Comparison of ENCODE assay signal across 13 cellular contexts in genomic region chr2:226742346-226742745, GRCh38. TPM values are rescaled to one million over a fixed set of nuclear protein-coding genes. Genes with fewer than 3 reads are reported as not detected.
DNase-seq lines count a peak whose midpoint lies in the region; ATAC-seq, FAIRE-seq and TF ChIP-seq lines count a peak whose summit lies in the region.
"Had no signal": no experiment of that assay in that cellular context is flagged by ENCODE, and none has a peak within 500 bp of the region (broad histone marks: within the 10 kb centered on the region; RNA-seq: fewer than 3 reads in every experiment).

No MANE protein-coding gene starts in this region.

- H3K27me3 Mint-ChIP-seq in brain (peaks cover 6% of the 10 kb centered on the region), T-helper 17 cell (peaks cover 14% of the 10 kb centered on the region)

- H3K27ac ChIP-seq in HCT116 (ENCODE audit: low read depth, low read length), result peak overlapping the region; percentile 4; the same call in 1 of the 2 replicates
- H3K27ac ChIP-seq in layer of hippocampus (ENCODE audit: low read depth, low read length), result peak overlapping the region; percentile 36
- peak overlapping the region; percentile 56 to 77 (median 76) for H3K27ac ChIP-seq in sigmoid colon
- H3K27ac ChIP-seq: BLaER1 had no signal

- H3K27ac Mint-ChIP-seq in brain (peak overlapping the region in 4 of 5 experiments; percentile 61 to 89 (median 80)), T-helper 17 cell (no peak overlapping the region)

- TF ChIP-seq POLR2A in HCT116 (IDR thresholded peaks at IDR 0.05; ENCODE audit: borderline replicate concordance, extremely low read depth, insufficient read depth, insufficient read length) (no peak), sigmoid colon (IDR thresholded peaks at IDR 0.05) (no peak)

- no peak overlapping the region for H3K4me2 ChIP-seq in HCT116 (ENCODE audit: low read length)
- H3K4me2 ChIP-seq: BLaER1 had no signal

- H4K20me1 ChIP-seq in HCT116 (ENCODE audit: insufficient read depth), result no peaks in the 10 kb centered on the region
- H4K20me1 ChIP-seq: BLaER1 had no signal

- H3K4me1 Mint-ChIP-seq in brain (peaks cover 76% of the 10 kb centered on the region), T-helper 17 cell (no peaks in the 10 kb centered on the region)

- POLR2A ChIA-PET in HCT116 (lab: Charles Lee), result interaction anchor here (0.9 to 1.3 kb wide), 2 partner anchors 10 to 90 kb away, joined by 3 to 4 read pairs; no protein-coding TSS in a partner anchor

- H3K4me3 ChIP-seq in HCT116 (replicated peaks in 1 of 2; ENCODE audit: low read depth in 1 of 2, low read length in 2 of 2) (no peak overlapping the region), sigmoid colon (no peak overlapping the region)
- H3K4me3 ChIP-seq: BLaER1 had no signal

- H3K9ac ChIP-seq in HCT116 (ENCODE audit: low read length), result no peak overlapping the region
- H3K9ac ChIP-seq: BLaER1 had no signal

- peaks cover 9% of the 10 kb centered on the region for H3K36me3 Mint-ChIP-seq in brain
- H3K36me3 Mint-ChIP-seq in T-helper 17 cell (ENCODE audit: low read depth), result no peaks in the 10 kb centered on the region

- TF ChIP-seq EP300 in sigmoid colon (IDR thresholded peaks at IDR 0.05), result no peak

- no peak for FAIRE-seq in RCC 7860 (lab: Jason Lieb, UNC)
- FAIRE-seq: bronchial epithelial cell, GM19239 had no signal

- H2AFZ ChIP-seq in HCT116 (ENCODE audit: low read depth, low read length, poor library complexity, severe bottlenecking), result no peak overlapping the region

- ATAC-seq in HCT116 (no peak), HG02623 (IDR thresholded peaks at IDR 0.05; ENCODE audit: unreplicated experiment) (no peak), T-helper 17 cell (no peak), HG03469 (IDR thresholded peaks at IDR 0.05; ENCODE audit: unreplicated experiment) (no peak)

- DNase-seq in HCT116 (ENCODE audit: low read depth, low spot score), result no peak
- peak; percentile 85 for DNase-seq in sigmoid colon
- DNase-seq in T-helper 17 cell, result no peak
- DNase-seq in RCC 7860 (ENCODE audit: low spot score), result no peak
- DNase-seq: foreskin melanocyte; NK-92 treated with Interleukin-12 subunit alpha and Interleukin-12 subunit beta, amount 100 ng/mL, for 24 hours had no signal

- H3K4me1 ChIP-seq in HCT116 (ENCODE audit: control insufficient read depth in 1 of 2, insufficient read depth in 2 of 2, low read length in 2 of 2) (peaks cover 48 to 57% of the 10 kb centered on the region in 2 experiments; a peak in 3 of 4 replicates), sigmoid colon (peaks cover 0 to 71% (median 54%) of the 10 kb centered on the region in 4 donors)
- H3K4me1 ChIP-seq: BLaER1 had no signal

- H3K27me3 ChIP-seq in HCT116 (ENCODE audit: insufficient read depth, low read length) (no peaks in the 10 kb centered on the region), layer of hippocampus (ENCODE audit: control insufficient read depth, insufficient read depth, low read length) (no peaks in the 10 kb centered on the region), sigmoid colon (no peaks in the 10 kb centered on the region)
- H3K27me3 ChIP-seq: BLaER1 had no signal

- CTCF ChIA-PET in HCT116 (lab: Charles Lee), result interaction anchor here (1.2 kb wide), 1 partner anchor 19 kb away, joined by 4 read pairs; no protein-coding TSS in a partner anchor

- peaks cover 0 to 17% of the 10 kb centered on the region in 2 experiments; a peak in 2 of 4 replicates for H3K36me3 ChIP-seq in HCT116 (ENCODE audit: control insufficient read depth in 1 of 2, insufficient read depth in 2 of 2, low read length in 2 of 2)
- no peaks in the 10 kb centered on the region for H3K36me3 ChIP-seq in sigmoid colon

- no TSS peak for BruUV-seq in HCT116 (replicated peaks; lab: Mats Ljungman, UMichigan)

- intact Hi-C loops in HCT116 (cut with micrococcal nuclease) (no loop called here), sigmoid colon (cut with DNase I) (loop anchor here (5.0 kb wide), 1 partner anchor 40 kb away; no protein-coding TSS in a partner anchor)

- H3K9me3 Mint-ChIP-seq in brain, result peaks cover 0 to 2% (median 0%) of the 10 kb centered on the region in 5 experiments

- TF ChIP-seq CTCF in HCT116 (IDR thresholded peaks at IDR 0.05 in 2 of 3, conservative IDR thresholded peaks at IDR 0.05 in 1 of 3; ENCODE audit: borderline replicate concordance in 1 of 3, insufficient read depth in 1 of 3, low read depth in 2 of 3, low read length in 2 of 3) (no peak), brain (conservative IDR thresholded peaks at IDR 0.05) (no peak), sigmoid colon (IDR thresholded peaks at IDR 0.05) (no peak)

- RAD21 ChIA-PET in HCT116 (lab: Charles Lee; ENCODE audit: low non-redundant PET in 1 of 2, low total read pairs in 2 of 2, uncharacterized antibody in 2 of 2, unreplicated experiment in 2 of 2), result no interaction called here

- H3K4me3 Mint-ChIP-seq in brain (peak overlapping the region; percentile 10 to 75 (median 39)), T-helper 17 cell (no peak overlapping the region)

- TF ChIP-seq RAD21 in HCT116 (IDR thresholded peaks at IDR 0.05; ENCODE audit: low read depth), result no peak

- H3K9me3 ChIP-seq in HCT116 (ENCODE audit: control insufficient read depth in 1 of 2, insufficient read depth in 1 of 2, low read depth in 1 of 2, low read length in 2 of 2), result no peaks in the 10 kb centered on the region; a peak in 1 of 4 replicates
- no peaks in the 10 kb centered on the region for H3K9me3 ChIP-seq in sigmoid colon
- H3K9me3 ChIP-seq in T-helper 17 cell (ENCODE audit: control insufficient read depth, low read length, poor library complexity, severe bottlenecking), result no peaks in the 10 kb centered on the region

- H3K9me2 ChIP-seq in HCT116 (ENCODE audit: insufficient read depth), result no peaks in the 10 kb centered on the region

- H3K79me2 ChIP-seq in HCT116 (ENCODE audit: insufficient read depth, low read length), result peaks cover 96% of the 10 kb centered on the region

- WGBS in sigmoid colon, 2 donors, result 75 to 84% methylated on average over 5 of the region's 5 CpGs

TF ChIP-seq in HCT116, 20 proteins besides CTCF, POLR2A, EP300 and RAD21:
- TF ChIP-seq POLR2AphosphoS5 (IDR thresholded peaks at IDR 0.05; ENCODE audit: low read depth, low read length) (no peak), REST (IDR thresholded peaks at IDR 0.05; ENCODE audit: low read depth) (no peak), SRF (IDR thresholded peaks at IDR 0.05; ENCODE audit: low read depth) (no peak)

RNA-seq across cellular contexts. Expression of gene IRS1, which starts 57.3 kb away (rescaled TPM):
- 88.8 TPM for total RNA-seq in HCT116 (2021; ENCODE audit: unreplicated experiment)
- 39.4 and 44.1 TPM in 2 replicates for polyA plus RNA-seq in HCT116 (2012)
- polyA plus RNA-seq in brain (ENCODE audit: insufficient read depth, low read depth, low replicate concordance), result 2.0 TPM
- total RNA-seq in sigmoid colon, result 10 to 100 TPM; 18.5 to 29.1 (median 23.7) TPM
- 1 to 10 TPM; 2.3 to 7.6 (median 6.0) TPM for polyA plus RNA-seq in sigmoid colon
- 1 to 10 TPM in 1 of 2 donors, under 1 TPM in 1; 0.90 to 6.2 TPM for total RNA-seq in T-helper 17 cell

Comparison
In these comparisons a context has a peak if more than half of its experiments do, and no peak if none do; other contexts are left out.
1. H3K27ac ChIP-seq: peak in every context shown above with its lines; median percentile 76 in sigmoid colon; 36 in layer of hippocampus; 4 in HCT116.